ENCODE assay signal across 10 cellular contexts in genomic region chr11:737366-737765, GRCh38. TPM values are rescaled to one million over a fixed set of nuclear protein-coding genes. Genes with fewer than 3 reads are reported as not detected.
DNase-seq lines count a peak whose midpoint lies in the region; ATAC-seq and TF ChIP-seq lines count a peak whose summit lies in the region.
"Had no signal": no experiment of that assay in that cellular context is flagged by ENCODE, and none has a peak within 500 bp of the region (broad histone marks: within the 10 kb centered on the region; RNA-seq: fewer than 3 reads in every experiment).

No MANE protein-coding gene starts in this region.

- H3K36me3 ChIP-seq in BLaER1 treated with 17β-estradiol and CSF1 and Interleukin-3, amounts not matched to agents 10 nM and 100 nM, result no peaks in the 10 kb centered on the region
- H3K36me3 ChIP-seq in hepatocyte (replicated peaks; ENCODE audit: insufficient read depth, low read depth) (no peaks in the 10 kb centered on the region), prostate gland (no peaks in the 10 kb centered on the region)

- DNase-seq in RPMI8226 (peak; percentile 11), hepatocyte (ENCODE audit: low spot score) (no peak), prostate gland (ENCODE audit: low spot score) (no peak), SHP77 (lab: John Stamatoyannopoulos, UW) (no peak)
- DNase-seq: activated CD4-positive, alpha-beta T cell treated with anti-CD3 and anti-CD28 coated beads, Interleukin-2, amount 50 U/mL, for 1 hour; mesenchymal stem cell; NCI-H2029 had no signal

- no peak overlapping the region for H2AFZ ChIP-seq in hepatocyte

- no peak overlapping the region for H3K27ac ChIP-seq in BLaER1 treated with 17β-estradiol and CSF1 and Interleukin-3, amounts not matched to agents 10 nM and 100 nM
- H3K27ac ChIP-seq in hepatocyte (peak overlapping the region; percentile 34), prostate gland (no peak overlapping the region)

- H3K4me2 ChIP-seq in BLaER1 treated with 17β-estradiol and CSF1 and Interleukin-3, amounts not matched to agents 10 nM and 100 nM, result peak overlapping the region; percentile 42 to 76 (median 67)
- H3K4me2 ChIP-seq in hepatocyte, result peak overlapping the region; percentile 20
- H3K4me2 ChIP-seq: smooth muscle cell had no signal

- H3K27me3 ChIP-seq in BLaER1 treated with 17β-estradiol and CSF1 and Interleukin-3, amounts not matched to agents 10 nM and 100 nM, result peaks cover 14 to 24% (median 18%) of the 10 kb centered on the region in 11 experiments; a peak in 21 of 22 replicates
- H3K27me3 ChIP-seq in hepatocyte (no peaks in the 10 kb centered on the region), prostate gland (replicated peaks; ENCODE audit: insufficient read depth) (no peaks in the 10 kb centered on the region)

- peaks cover 0 to 4% (median 0%) of the 10 kb centered on the region in 11 experiments; a peak in 1 of 22 replicates for H3K9me3 ChIP-seq in BLaER1 treated with 17β-estradiol and CSF1 and Interleukin-3, amounts not matched to agents 10 nM and 100 nM (replicated peaks in 1 of 11)
- H3K9me3 ChIP-seq in hepatocyte (ENCODE audit: low read depth) (no peaks in the 10 kb centered on the region), prostate gland (no peaks in the 10 kb centered on the region)

- no peaks in the 10 kb centered on the region for H3K79me2 ChIP-seq in hepatocyte

- H3K4me3 ChIP-seq in BLaER1 treated with 17β-estradiol and CSF1 and Interleukin-3, amounts not matched to agents 10 nM and 100 nM, result no peak overlapping the region
- no peak overlapping the region for H3K4me3 ChIP-seq in hepatocyte
- no peak overlapping the region for H3K4me3 ChIP-seq in prostate gland
- H3K4me3 ChIP-seq: smooth muscle cell had no signal

- no peaks in the 10 kb centered on the region; a peak in 1 of 22 replicates for H4K20me1 ChIP-seq in BLaER1 treated with 17β-estradiol and CSF1 and Interleukin-3, amounts not matched to agents 10 nM and 100 nM
- no peaks in the 10 kb centered on the region for H4K20me1 ChIP-seq in hepatocyte (ENCODE audit: insufficient read depth, poor library complexity, severe bottlenecking)

- H3K4me1 ChIP-seq in BLaER1 treated with 17β-estradiol and CSF1 and Interleukin-3, amounts not matched to agents 10 nM and 100 nM, result peaks cover 12 to 20% (median 18%) of the 10 kb centered on the region in 10 experiments
- H3K4me1 ChIP-seq in hepatocyte (ENCODE audit: insufficient read depth), result peaks cover 3% of the 10 kb centered on the region
- H3K4me1 ChIP-seq in prostate gland (replicated peaks), result no peaks in the 10 kb centered on the region

- peak overlapping the region in 3 of 11 experiments; percentile 3 to 26 (median 16); a peak in 2 of 22 replicates for H3K9ac ChIP-seq in BLaER1 treated with 17β-estradiol and CSF1 and Interleukin-3, amounts not matched to agents 10 nM and 100 nM

- H3K9me2 ChIP-seq in hepatocyte (replicated peaks; ENCODE audit: insufficient read depth), result no peaks in the 10 kb centered on the region

- TF ChIP-seq POLR2A in prostate gland (IDR thresholded peaks at IDR 0.05), result no peak

- 66% methylated on average over 11 of the region's 11 CpGs for whole genome bisulfite sequencing in hepatocyte (ENCODE audit: low lambda C conversion rate, missing lambda C conversion rate)
- WGBS in prostate gland, result 38% methylated on average over 11 of the region's 11 CpGs

- intact Hi-C loops in prostate gland (cut with DNase I), result no loop called here

- ATAC-seq in GM18511 (IDR thresholded peaks at IDR 0.05; ENCODE audit: unreplicated experiment), result no peak

- TF ChIP-seq CTCF in hepatocyte (IDR thresholded peaks at IDR 0.05; ENCODE audit: poor library complexity), result no peak
- no peak for TF ChIP-seq CTCF in prostate gland (IDR thresholded peaks at IDR 0.05)

RNA-seq across cellular contexts. Expression of gene TALDO1, which starts 9.9 kb away (rescaled TPM):
- total RNA-seq in hepatocyte, result 132 and 137 TPM in 2 replicates
- 161 and 178 TPM in 2 replicates for polyA plus RNA-seq in hepatocyte
- 100 to 1,000 TPM; 124 to 285 TPM for total RNA-seq in prostate gland

RNA-seq across cellular contexts. Expression of gene EPS8L2, which starts 31.3 kb away (rescaled TPM):
- total RNA-seq in hepatocyte (135 and 157 TPM in 2 replicates), prostate gland (100 to 1,000 TPM in 1 of 2 donors, 10 to 100 TPM in 1; 92.1 to 114 TPM)
- polyA plus RNA-seq in hepatocyte, result 310 and 339 TPM in 2 replicates

RNA-seq across cellular contexts. Expression of gene GATD1, which starts 39.9 kb away (rescaled TPM):
- total RNA-seq in hepatocyte (21.4 and 24.2 TPM in 2 replicates), prostate gland (10 to 100 TPM; 29.9 to 72.3 TPM)
- 21.6 and 29.0 TPM in 2 replicates for polyA plus RNA-seq in hepatocyte

RNA-seq across cellular contexts. Expression of gene TMEM80, which starts 41.8 kb away (rescaled TPM):
- total RNA-seq in hepatocyte (23.8 and 26.7 TPM in 2 replicates), prostate gland (10 to 100 TPM; 66.0 to 70.9 TPM)
- polyA plus RNA-seq in hepatocyte, result 35.5 and 38.1 TPM in 2 replicates

RNA-seq across cellular contexts. Expression of gene DEAF1, which starts 42.3 kb away (rescaled TPM):
- total RNA-seq in hepatocyte (27.2 and 41.5 TPM in 2 replicates), prostate gland (100 to 1,000 TPM in 1 of 2 donors, 10 to 100 TPM in 1; 53.5 to 102 TPM)
- polyA plus RNA-seq in hepatocyte, result 59.1 and 75.1 TPM in 2 replicates
